ENCODE assay signal across 23 cellular contexts in the genomic region with DNA sequence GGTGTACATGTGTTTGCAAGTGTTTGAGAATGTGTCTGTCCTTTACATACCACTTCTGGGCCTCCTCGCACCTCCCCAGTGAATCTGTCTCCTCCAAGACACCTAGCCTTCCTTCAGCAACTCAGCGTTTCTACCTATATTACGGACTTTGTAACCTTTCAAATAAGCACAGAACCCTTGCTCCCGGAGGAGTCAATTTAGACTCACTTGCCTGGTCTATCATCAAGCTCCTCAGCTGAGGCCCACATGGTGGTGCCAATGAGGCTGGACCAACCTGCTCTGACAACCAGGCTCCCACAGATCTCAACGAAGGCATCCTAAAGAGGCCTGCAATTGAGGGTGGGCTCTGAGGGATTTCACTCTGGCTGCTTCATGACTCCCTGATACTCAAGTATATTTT. TPM values are rescaled to one million over a fixed set of nuclear protein-coding genes. Genes with fewer than 3 reads are reported as not detected.
"Had no signal": no experiment of that assay in that cellular context is flagged by ENCODE, and none has a peak within 500 bp of the region (broad histone marks: within the 10 kb centered on the region; RNA-seq: fewer than 3 reads in every experiment).

No MANE protein-coding gene starts in this region.

- H2AFZ ChIP-seq: hepatocyte had no signal

- H3K4me3 ChIP-seq: gastrocnemius medialis, hepatocyte, pancreas, psoas muscle, spleen, thoracic aorta, uterus had no signal

- H3K27ac ChIP-seq: gastrocnemius medialis, hepatocyte, pancreas, psoas muscle, uterus had no signal

- DNase-seq: activated CD4-positive, alpha-beta T cell treated with anti-CD3 and anti-CD28 coated beads for 1 hour; activated CD4-positive, alpha-beta T cell treated with anti-CD3 and anti-CD28 coated beads, Interleukin-2, amount 50 U/mL, for 48 hours; activated CD8-positive, alpha-beta memory T cell treated with anti-CD3 and anti-CD28 coated beads for 24 hours; activated gamma-delta T cell; activated naive CD4-positive, alpha-beta T cell treated with anti-CD3 and anti-CD28 coated beads, Interleukin-2, amount 10 ng/mL, durations not matched to agents 7 days and 5 days; activated T-cell treated with anti-CD3 and anti-CD28 coated beads, Interleukin-2, amount 50 U/mL, for 1 hour; dermis blood vessel endothelial cell; effector CD4-positive, alpha-beta T cell; gastrocnemius medialis; glutamatergic neuron; left cardiac atrium; left ventricle myocardium superior; pancreas; psoas muscle; spleen; stimulated activated naive CD8-positive, alpha-beta T cell treated with anti-CD3 and anti-CD28 coated beads, Interleukin-15, Interleukin-2, amounts not matched to agents 100 U/mL and 50 U/mL, for 24 hours; T-helper 2 cell; trophoblast cell; uterus had no signal

- H3K4me2 ChIP-seq: hepatocyte had no signal

- H3K36me3 ChIP-seq: gastrocnemius medialis, pancreas, spleen, thoracic aorta, uterus had no signal

- ATAC-seq: gastrocnemius medialis; left cardiac atrium; left ventricle myocardium superior; pancreas; psoas muscle; stimulated activated naive CD8-positive, alpha-beta T cell treated with anti-CD3 and anti-CD28 coated beads, Interleukin-15, Interleukin-2, amounts not matched to agents 100 U/mL and 50 U/mL, for 24 hours; WTC11 had no signal

- H3K27me3 ChIP-seq: gastrocnemius medialis, hepatocyte, pancreas, spleen, uterus had no signal

- H3K9me3 ChIP-seq: gastrocnemius medialis, pancreas, psoas muscle, spleen, thoracic aorta, uterus had no signal

RNA-seq across cellular contexts. Expression of a gene that starts 32.8 kb away (rescaled TPM):
- total RNA-seq: activated T-helper 1 cell treated with anti-CD3 and anti-CD28 coated beads, Interleukin-12 subunit alpha, Interleukin-12 subunit beta, Interleukin-2, Interleukin-4 antibody, amounts not matched to agents 30 ng/mL and 10 ng/mL and 1 ng/mL, durations not matched to agents 14 hours and 24 hours and 36 hours had no signal
